Comparison of ENCODE assay signal across 8 cellular contexts in genomic region chr9:89000973-89001916, GRCh38. TPM values are rescaled to one million over a fixed set of nuclear protein-coding genes. Genes with fewer than 3 reads are reported as not detected.
A peak's percentile ranks its signal among the peaks of the same experiment; 100 is the strongest.
DNase-seq lines count a peak whose midpoint lies in the region; ATAC-seq and TF ChIP-seq lines count a peak whose summit lies in the region.

No MANE protein-coding gene starts in this region.

- H3K36me3 Mint-ChIP-seq in T-helper 2 cell treated with Interferon-gamma antibody and Interleukin-4, amounts not matched to agents 5 μg/mL and 100 μg/mL, for 36 hours (ENCODE audit: low read depth) = no peaks in the 10 kb centered on the region

- DNase-seq in NCI-H1105 (lab: John Stamatoyannopoulos, UW) (peak; percentile 78), astrocyte of the cerebellum (ENCODE audit: low read depth) (peak; percentile 76), hepatic stellate cell (ENCODE audit: low spot score) (peak; percentile 84), gastrocnemius medialis (peak; percentile 50 to 55), cortex of kidney (lab: John Stamatoyannopoulos, UW) (no peak)
- DNase-seq in T-helper 2 cell treated with Interferon-gamma antibody and Interleukin-4, amounts not matched to agents 5 μg/mL and 100 μg/mL, for 36 hours (ENCODE audit: low spot score) = peak; percentile 64

- H3K4me3 Mint-ChIP-seq in T-helper 2 cell treated with Interferon-gamma antibody and Interleukin-4, amounts not matched to agents 5 μg/mL and 100 μg/mL, for 36 hours = no peak overlapping the region

- peak; percentile 72 for TF ChIP-seq CTCF in astrocyte of the cerebellum (IDR thresholded peaks at IDR 0.05; ENCODE audit: low read depth, low read length, missing control alignments)
- peak; percentile 36 to 63 (median 54) for TF ChIP-seq CTCF in gastrocnemius medialis (IDR thresholded peaks at IDR 0.05 in 4 of 5, conservative IDR thresholded peaks at IDR 0.05 in 1 of 5)

- H3K36me3 ChIP-seq in BLaER1 treated with 17β-estradiol and CSF1 and Interleukin-3, amounts not matched to agents 10 nM and 100 nM = 0 out of 22 replicates have a peak, but pooled peaks cover 0 to 8% (median 0%) of the 10 kb centered on the region in 11 experiments
- no peaks in the 10 kb centered on the region for H3K36me3 ChIP-seq in gastrocnemius medialis

- H3K4me2 ChIP-seq in BLaER1 treated with 17β-estradiol and CSF1 and Interleukin-3, amounts not matched to agents 10 nM and 100 nM = peak overlapping the region; percentile 13 to 68 (median 37); a peak in 15 of 22 replicates

- ATAC-seq in GM21423 (IDR thresholded peaks at IDR 0.05; ENCODE audit: unreplicated experiment) = peak; percentile 61
- peak; percentile 61 to 69 for ATAC-seq in gastrocnemius medialis

- intact Hi-C loops in gastrocnemius medialis (cut with DNase I; ENCODE audit: low total_unique reads) = loop anchor here (1.0 kb wide), 1 partner anchor 407 kb away; no protein-coding TSS in a partner anchor

- no peaks in the 10 kb centered on the region for H3K9me3 ChIP-seq in BLaER1 treated with 17β-estradiol and CSF1 and Interleukin-3, amounts not matched to agents 10 nM and 100 nM (replicated peaks in 1 of 11)
- no peaks in the 10 kb centered on the region for H3K9me3 ChIP-seq in gastrocnemius medialis

- no peak overlapping the region for H3K27ac Mint-ChIP-seq in T-helper 2 cell treated with Interferon-gamma antibody and Interleukin-4, amounts not matched to agents 5 μg/mL and 100 μg/mL, for 36 hours

- in situ Hi-C loops in astrocyte of the cerebellum (cut with HindIII; ENCODE audit: low sequenced_read_pairs) (no loop called here), gastrocnemius medialis (cut with MboI; ENCODE audit: low sequenced_read_pairs in 4 of 4) (loop anchor here (5.0 to 10.0 kb wide), 3 partner anchors 406 to 414 kb away; no protein-coding TSS in a partner anchor)

- no peak for TF ChIP-seq POLR2A in gastrocnemius medialis (IDR thresholded peaks at IDR 0.05)

- H3K27me3 ChIP-seq in BLaER1 treated with 17β-estradiol and CSF1 and Interleukin-3, amounts not matched to agents 10 nM and 100 nM = 0 out of 22 replicates have a peak, but pooled peaks cover 0 to 3% (median 0%) of the 10 kb centered on the region in 11 experiments
- peaks cover 0 to 6% (median 0%) of the 10 kb centered on the region in 3 donors for H3K27me3 ChIP-seq in gastrocnemius medialis

- no peak overlapping the region for H3K9ac ChIP-seq in BLaER1 treated with 17β-estradiol and CSF1 and Interleukin-3, amounts not matched to agents 10 nM and 100 nM

- H3K4me1 Mint-ChIP-seq in T-helper 2 cell treated with Interferon-gamma antibody and Interleukin-4, amounts not matched to agents 5 μg/mL and 100 μg/mL, for 36 hours (ENCODE audit: low read depth) = peaks cover 6% of the 10 kb centered on the region

- H3K9me3 Mint-ChIP-seq in T-helper 2 cell treated with Interferon-gamma antibody and Interleukin-4, amounts not matched to agents 5 μg/mL and 100 μg/mL, for 36 hours = no peaks in the 10 kb centered on the region

- H3K4me1 ChIP-seq in BLaER1 treated with 17β-estradiol and CSF1 and Interleukin-3, amounts not matched to agents 10 nM and 100 nM = peaks cover 0 to 17% (median 4%) of the 10 kb centered on the region in 10 experiments; a peak in 11 of 20 replicates
- peaks cover 0 to 10% of the 10 kb centered on the region in 2 donors for H3K4me1 ChIP-seq in gastrocnemius medialis

- H3K27ac ChIP-seq in BLaER1 treated with 17β-estradiol and CSF1 and Interleukin-3, amounts not matched to agents 10 nM and 100 nM = no peak overlapping the region
- peak overlapping the region in 2 of 4 donors; percentile 7 to 9 for H3K27ac ChIP-seq in gastrocnemius medialis

- H3K4me3 ChIP-seq in BLaER1 treated with 17β-estradiol and CSF1 and Interleukin-3, amounts not matched to agents 10 nM and 100 nM = no peak overlapping the region
- H3K4me3 ChIP-seq in astrocyte of the cerebellum (ENCODE audit: low read depth, low read length) = no peak overlapping the region
- no peak overlapping the region for H3K4me3 ChIP-seq in gastrocnemius medialis

- peaks cover 3% of the 10 kb centered on the region for H3K27me3 Mint-ChIP-seq in T-helper 2 cell treated with Interferon-gamma antibody and Interleukin-4, amounts not matched to agents 5 μg/mL and 100 μg/mL, for 36 hours (ENCODE audit: low read depth)

- H4K20me1 ChIP-seq in BLaER1 treated with 17β-estradiol and CSF1 and Interleukin-3, amounts not matched to agents 10 nM and 100 nM = peaks cover 0 to 16% (median 0%) of the 10 kb centered on the region in 11 experiments; a peak in 2 of 22 replicates

RNA-seq across cellular contexts. Expression of gene S1PR3, which starts 10.0 kb away (rescaled TPM):
- total RNA-seq in gastrocnemius medialis = 10 to 100 TPM in 1 of 4 donors, 1 to 10 TPM in 3; 3.3 to 13.4 (median 5.7) TPM
